In genomic region chr6:39088331-39088730, GRCh38 we compare ENCODE assay signal across 9 cellular contexts. TPM values are rescaled to one million over a fixed set of nuclear protein-coding genes. Genes with fewer than 3 reads are reported as not detected.
DNase-seq lines count a peak whose midpoint lies in the region; ATAC-seq and FAIRE-seq lines count a peak whose summit lies in the region.
"Had no signal": no experiment of that assay in that cellular context is flagged by ENCODE, and none has a peak within 500 bp of the region (broad histone marks: within the 10 kb centered on the region; RNA-seq: fewer than 3 reads in every experiment).

No MANE protein-coding gene starts in this region.

- no peaks in the 10 kb centered on the region for H3K27me3 ChIP-seq in GM23248 (replicated peaks; ENCODE audit: insufficient read depth)

- no peak overlapping the region for H3K27ac ChIP-seq in GM23248

- no peak overlapping the region for H2AFZ ChIP-seq in GM23248

- no peaks in the 10 kb centered on the region for H3F3A ChIP-seq in GM23248 (ENCODE audit: insufficient read depth)

- no peaks in the 10 kb centered on the region for H3K36me3 ChIP-seq in GM23248 (ENCODE audit: low read depth)

- H3K9me3 ChIP-seq in GM23248 (ENCODE audit: low read depth), result no peaks in the 10 kb centered on the region

- WGBS in GM23248 (ENCODE audit: low coverage in 1 of 2, low lambda C conversion rate in 2 of 2, missing lambda C conversion rate in 2 of 2), 2 experiments, result 2 to 3% methylated on average over 4 of the region's 4 CpGs

- H3K79me2 ChIP-seq in GM23248 (ENCODE audit: insufficient read depth), result no peaks in the 10 kb centered on the region

- in situ Hi-C loops in GM23248 (cut with MboI), result no loop called here

- ATAC-seq in HG02852 (IDR thresholded peaks at IDR 0.05; ENCODE audit: unreplicated experiment) (no peak), GM21737 (IDR thresholded peaks at IDR 0.05; ENCODE audit: unreplicated experiment) (no peak)

- H3K4me2 ChIP-seq in GM23248 (ENCODE audit: unreplicated experiment), result no peak overlapping the region

- H3K9me2 ChIP-seq in GM23248 (ENCODE audit: insufficient read depth), result no peaks in the 10 kb centered on the region

- H3K9ac ChIP-seq in GM23248, result no peak overlapping the region

- no peaks in the 10 kb centered on the region for H4K20me1 ChIP-seq in GM23248 (ENCODE audit: insufficient read depth)

- no peak overlapping the region for H3K4me3 ChIP-seq in GM23248

- peak; percentile 35 for FAIRE-seq in endometrium (lab: Jason Lieb, UNC)
- FAIRE-seq: islet of Langerhans had no signal

- no peaks in the 10 kb centered on the region for H3K4me1 ChIP-seq in GM23248 (ENCODE audit: insufficient read depth)

- DNase-seq in GM23248 (peak; percentile 62), NCI-H460 (ENCODE audit: extremely low read depth, low read depth) (peak; percentile 5), midbrain (lab: John Stamatoyannopoulos, UW) (peak; percentile 12), NCI-H2107 treated with DMSO at 0.1 percent for 48 hours (lab: John Stamatoyannopoulos, UW; ENCODE audit: unreplicated experiment) (no peak)
- DNase-seq in effector CD4-positive, alpha-beta T cell, result no peak

RNA-seq across cellular contexts. Expression of gene SAYSD1, which starts 26.7 kb away (rescaled TPM):
- total RNA-seq in GM23248 (2014; rRNA removed; shearing (Covaris generic)), result 17.2 and 20.2 TPM in 2 replicates
- polyA plus RNA-seq in GM23248 (2016; fragmentation: Nextera tagmentation; extraction: Ambion mirVana), result 14.4 and 15.0 TPM in 2 replicates
- 7.1 and 8.9 TPM in 2 replicates for total RNA-seq in NCI-H460 (2014; rRNA removed; shearing (Covaris generic))
- polyA plus RNA-seq in NCI-H460 (2014; cell fraction: nucleus; rRNA removed), result 2.4 and 6.0 TPM in 2 replicates

RNA-seq across cellular contexts. Expression of gene GLP1R, which starts 39.8 kb away (rescaled TPM):
- not detected in 2 replicates for total RNA-seq in GM23248 (2014; rRNA removed; shearing (Covaris generic))
- polyA plus RNA-seq in GM23248 (2016; fragmentation: Nextera tagmentation; extraction: Ambion mirVana), result not detected in 2 replicates
- total RNA-seq in NCI-H460 (2014; rRNA removed; shearing (Covaris generic)), result not detected in 2 replicates
- not detected in 2 replicates for polyA plus RNA-seq in NCI-H460 (2014; cell fraction: nucleus; rRNA removed)

Comparison
In these comparisons a context has a peak if more than half of its experiments do, and no peak if none do; other contexts are left out.
1. DNase-seq: peak in GM23248 (single experiment), NCI-H460 (single experiment) and midbrain (single experiment); none in effector CD4-positive, alpha-beta T cell (single experiment) and NCI-H2107 treated with DMSO at 0.1 percent for 48 hours (single experiment).